Comparison of ENCODE assay signal across 8 cellular contexts in the genomic region with DNA sequence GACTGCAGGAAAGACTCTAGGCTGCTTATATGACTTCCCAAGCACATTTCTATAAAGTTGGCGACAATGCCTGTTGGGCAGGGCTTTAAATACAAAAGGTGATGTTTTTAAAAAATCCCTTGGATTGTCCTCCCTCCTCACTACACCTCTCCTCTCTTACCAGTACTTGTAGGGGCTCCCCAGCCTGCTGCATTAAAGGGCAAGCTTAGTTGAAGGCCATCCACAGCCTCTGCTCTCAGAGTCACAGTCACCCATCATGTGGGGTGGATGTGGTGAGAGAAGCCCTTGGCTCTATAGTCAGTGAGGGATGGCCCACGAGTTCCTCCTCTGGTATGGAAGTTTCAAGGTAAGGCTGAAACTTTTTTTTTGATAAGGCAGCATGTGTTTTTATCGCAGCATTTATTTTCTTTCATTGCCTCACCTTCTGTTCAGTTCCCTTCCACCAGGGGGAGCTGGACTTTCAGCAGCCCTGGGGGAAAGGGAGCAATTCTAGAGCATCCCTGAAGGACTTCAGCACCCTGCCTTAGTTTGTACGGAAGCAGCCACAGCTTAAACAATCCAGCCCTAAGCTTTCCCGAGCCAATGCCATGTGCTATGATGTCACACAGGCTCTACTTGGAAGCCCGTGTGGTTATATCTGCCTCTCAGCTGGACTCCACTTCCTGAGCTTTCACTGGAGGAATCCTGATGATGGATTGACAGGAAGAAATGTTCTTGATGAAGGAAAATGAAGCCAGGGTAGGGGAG.
DNase-seq lines count a peak whose midpoint lies in the region; ATAC-seq and TF ChIP-seq lines count a peak whose summit lies in the region.

No MANE protein-coding gene starts in this region.

- 41 to 43% methylated on average over 6 of the region's 6 CpGs for WGBS in testis, 2 donors

- no peaks in the 10 kb centered on the region for H3K9me3 Mint-ChIP-seq in activated T-cell treated with anti-CD3 and anti-CD28 coated beads, Interleukin-2, amount 50 U/mL, for 72 hours

- H3K4me1 ChIP-seq in testis, result no peaks in the 10 kb centered on the region

- no peak overlapping the region for H3K4me3 Mint-ChIP-seq in activated T-cell treated with anti-CD3 and anti-CD28 coated beads, Interleukin-2, amount 50 U/mL, for 72 hours

- intact Hi-C loops in testis (cut with DNase I; ENCODE audit: low total_unique reads), result no loop called here

- TF ChIP-seq POLR2A in testis (IDR thresholded peaks at IDR 0.05), result no peak

- H3K9me3 ChIP-seq in testis, result no peaks in the 10 kb centered on the region

- H3K36me3 ChIP-seq in testis (ENCODE audit: low read depth, missing control alignments), result no peaks in the 10 kb centered on the region

- no peaks in the 10 kb centered on the region for H3K4me1 Mint-ChIP-seq in activated T-cell treated with anti-CD3 and anti-CD28 coated beads, Interleukin-2, amount 50 U/mL, for 72 hours (ENCODE audit: low read depth)

- peak; percentile 73 for TF ChIP-seq CTCF in AG09319 (IDR thresholded peaks at IDR 0.05; ENCODE audit: low read depth, low read length)
- TF ChIP-seq CTCF in GM12873 (IDR thresholded peaks at IDR 0.05; ENCODE audit: insufficient read depth, low read depth, low read length, missing control alignments), result peak; percentile 89
- TF ChIP-seq CTCF in testis (IDR thresholded peaks at IDR 0.05), result peak in 2 of 3 experiments; percentile 34 to 60

- H3K4me3 ChIP-seq in testis, result no peak overlapping the region

- ATAC-seq in HG02759 (IDR thresholded peaks at IDR 0.05; ENCODE audit: unreplicated experiment), result peak; percentile 82
- ATAC-seq in activated T-cell treated with anti-CD3 and anti-CD28 coated beads, Interleukin-2, amount 50 U/mL, for 72 hours (replicated peaks in 1 of 2), result peak; percentile 43 to 48

- no peak overlapping the region for H3K27ac Mint-ChIP-seq in activated T-cell treated with anti-CD3 and anti-CD28 coated beads, Interleukin-2, amount 50 U/mL, for 72 hours

- H3K27me3 ChIP-seq in testis, result no peaks in the 10 kb centered on the region

- DNase-seq in AG09319 (ENCODE audit: extremely low read depth, low read depth) (no peak), NCI-H748 treated with DMSO at 0.1 percent for 48 hours (lab: John Stamatoyannopoulos, UW) (peak; percentile 22), islet precursor cell (peak; percentile 64), testis (peak; percentile 55), NCI-H526 treated with DMSO at 0.1 percent for 48 hours (lab: John Stamatoyannopoulos, UW) (no peak)
- DNase-seq in activated T-cell treated with anti-CD3 and anti-CD28 coated beads, Interleukin-2, amount 50 U/mL, for 72 hours, result peak; percentile 41 to 42

- H3K27ac ChIP-seq in testis, result no peak overlapping the region

- H3K27me3 Mint-ChIP-seq in activated T-cell treated with anti-CD3 and anti-CD28 coated beads, Interleukin-2, amount 50 U/mL, for 72 hours (ENCODE audit: low read depth), result no peaks in the 10 kb centered on the region

- H3K36me3 Mint-ChIP-seq in activated T-cell treated with anti-CD3 and anti-CD28 coated beads, Interleukin-2, amount 50 U/mL, for 72 hours (ENCODE audit: insufficient read depth in 2 of 2), result no peaks in the 10 kb centered on the region

Comparison
In these comparisons a context has a peak if more than half of its experiments do, and no peak if none do; other contexts are left out.
1. DNase-seq: peak in NCI-H748 treated with DMSO at 0.1 percent for 48 hours (single experiment), activated T-cell treated with anti-CD3 and anti-CD28 coated beads, Interleukin-2, amount 50 U/mL, for 72 hours (2 of 2), islet precursor cell (single experiment) and testis (single experiment); none in AG09319 (single experiment) and NCI-H526 treated with DMSO at 0.1 percent for 48 hours (single experiment).
2. Peak in every context shown above with its lines, with median percentiles within 50 percentile points of each other: CTCF ChIP-seq.